ENCODE assay signal across 12 cellular contexts in genomic region chr2:159850789-159851188, GRCh38. TPM values are rescaled to one million over a fixed set of nuclear protein-coding genes. Genes with fewer than 3 reads are reported as not detected.
"Had no signal": no experiment of that assay in that cellular context is flagged by ENCODE, and none has a peak within 500 bp of the region (broad histone marks: within the 10 kb centered on the region; RNA-seq: fewer than 3 reads in every experiment).

No MANE protein-coding gene starts in this region.

- H3K36me3 ChIP-seq: HAP-1 had no signal

- H3K9ac ChIP-seq: GM23248 had no signal

- H3K4me2 ChIP-seq: GM23338 had no signal

- H3K9me3 Mint-ChIP-seq: GM23338, H9, HFFc6 had no signal

- H3K4me3 Mint-ChIP-seq: GM23338, H9, HFFc6 had no signal

- DNase-seq: GM23248, GOT3, H7, H9, HCEC 1CT, HFFc6 had no signal

- FAIRE-seq: H1, H54 had no signal

- H3K9me3 ChIP-seq: HAP-1 had no signal

- H3K27ac ChIP-seq: GM23248 had no signal

- H3K4me1 ChIP-seq: HAP-1 had no signal

- H3K27ac Mint-ChIP-seq: GM23338, H9, HFFc6 had no signal

- H3K4me3 ChIP-seq: GM23248, GM23338, HAP-1 had no signal

- H2AFZ ChIP-seq: GM23248, GM23338 had no signal

- ATAC-seq: GM23338, HCT116 had no signal

RNA-seq across cellular contexts. Expression of gene LY75, which starts 53.8 kb away (rescaled TPM):
- total RNA-seq: H4, HFFc6 had no signal
